In the genomic region with DNA sequence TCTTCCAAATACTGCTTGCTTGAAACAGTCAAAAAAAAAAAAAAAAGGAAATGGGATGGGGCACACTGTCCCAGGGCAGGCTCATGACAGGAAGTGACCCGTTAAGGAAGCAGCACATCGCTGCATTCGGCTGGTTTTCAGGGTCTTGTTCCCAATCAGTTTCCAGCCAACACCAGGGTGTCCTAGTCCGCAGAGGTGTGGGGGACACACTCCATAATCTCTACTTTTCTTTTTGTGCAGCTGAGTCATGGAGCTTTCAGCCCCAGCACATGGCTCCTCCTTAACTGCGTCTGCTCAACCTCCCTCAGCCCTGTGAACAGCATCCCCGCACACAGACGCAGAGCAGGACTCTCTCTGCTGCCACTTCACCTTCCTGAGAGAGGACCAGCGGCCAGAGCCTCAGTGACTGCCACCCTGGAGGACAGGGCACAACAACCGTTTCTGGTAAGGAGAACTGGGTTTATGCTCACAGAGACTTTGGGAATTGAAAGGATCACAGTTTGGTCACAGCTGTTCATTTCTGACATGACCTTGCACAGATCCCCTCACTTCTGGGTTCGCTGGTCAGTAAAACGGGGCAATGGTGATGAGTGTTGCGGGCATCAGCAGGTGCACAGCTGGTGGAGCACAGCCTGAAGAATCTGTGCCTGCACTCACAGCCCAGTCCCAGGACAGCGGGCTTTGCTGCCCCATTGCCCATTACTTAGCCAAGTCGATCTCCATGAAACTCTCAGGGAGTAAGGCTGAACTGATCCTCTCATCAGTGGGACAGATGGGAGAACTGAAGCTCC, we compare ENCODE assay signal across 1 cellular context.
A peak's percentile ranks its signal among the peaks of the same experiment; 100 is the strongest.
TF ChIP-seq lines count a peak whose summit lies in the region.

Gene GIMAP5, plus strand, starts transcription at position 154 of the 791 bp plus-strand sequence. CDS start 3,467 bp downstream, outside the sequence.

TF ChIP-seq in GM12878, 131 proteins besides CTCF, POLR2A, EP300 and RAD21 (continued from another document):
- TF ChIP-seq ELK1 (IDR thresholded peaks at IDR 0.05; ENCODE audit: low read depth, low read length), result peak; percentile 69; the same call in 1 of the 2 replicates
- TF ChIP-seq SRF (IDR thresholded peaks at IDR 0.05; ENCODE audit: low read depth in 2 of 2, low read length in 2 of 2), result peak; percentile 90 to 91
- TF ChIP-seq HDAC2 (IDR thresholded peaks at IDR 0.05), result no peak
- 0 out of 2 replicates have a peak, but pooled peaks have one; percentile 41 for TF ChIP-seq POLR2AphosphoS5 (IDR thresholded peaks at IDR 0.05; ENCODE audit: low read length)
- TF ChIP-seq RFX5 (IDR thresholded peaks at IDR 0.05; ENCODE audit: low read depth, low read length), result no peak
